Comparison of ENCODE assay signal across 8 cellular contexts in genomic region chr9:137277329-137278041, GRCh38. TPM values are rescaled to one million over a fixed set of nuclear protein-coding genes. Genes with fewer than 3 reads are reported as not detected.
DNase-seq lines count a peak whose midpoint lies in the region; ATAC-seq and TF ChIP-seq lines count a peak whose summit lies in the region.

Gene TOR4A, plus strand, starts transcription at chr9:137277726. Its CDS starts 964 bp downstream, at chr9:137278690.

- no peak within 1 kb of the TSS for H2AFZ ChIP-seq in HCT116 (ENCODE audit: low read depth, low read length, poor library complexity, severe bottlenecking)

- no TSS peak for BruUV-seq in HCT116 (replicated peaks; lab: Mats Ljungman, UMichigan)

- CTCF ChIA-PET in HCT116 (lab: Charles Lee): interaction anchor here (0.8 to 2.0 kb wide), 3 partner anchors 9 to 24 kb away, joined by 3 to 18 read pairs (median 4); partner anchors contain the start of gene NRARP

- H3K36me3 ChIP-seq in HCT116 (ENCODE audit: control insufficient read depth in 1 of 2, insufficient read depth in 2 of 2, low read length in 2 of 2) (peaks cover 0 to 20% of the 10 kb centered on the region in 2 experiments; a peak in 2 of 4 replicates), right atrium auricular region (peaks cover 9% of the 10 kb centered on the region), rectal smooth muscle tissue (ENCODE audit: control insufficient read depth, insufficient read depth, low read length) (peaks cover 12% of the 10 kb centered on the region)

- H3K9me3 ChIP-seq in HCT116 (ENCODE audit: control insufficient read depth in 1 of 2, insufficient read depth in 1 of 2, low read depth in 1 of 2, low read length in 2 of 2) (no peaks in the 10 kb centered on the region), right atrium auricular region (no peaks in the 10 kb centered on the region)

- H3K9ac ChIP-seq in HCT116 (ENCODE audit: low read length): peak within 1 kb of the TSS; percentile 84
- peak within 1 kb of the TSS; percentile 88 for H3K9ac ChIP-seq in rectal smooth muscle tissue (ENCODE audit: low read length)

- no peaks in the 10 kb centered on the region for H4K20me1 ChIP-seq in HCT116 (ENCODE audit: insufficient read depth)

- H3K4me1 ChIP-seq in HCT116 (ENCODE audit: control insufficient read depth in 1 of 2, insufficient read depth in 2 of 2, low read length in 2 of 2) (peaks cover 31 to 46% of the 10 kb centered on the region in 2 experiments), right atrium auricular region (peaks cover 0 to 64% of the 10 kb centered on the region in 2 donors), rectal smooth muscle tissue (ENCODE audit: control insufficient read depth, insufficient read depth, low read length) (peaks cover 5% of the 10 kb centered on the region)

- TF ChIP-seq CTCF in HCT116 (IDR thresholded peaks at IDR 0.05 in 2 of 3, conservative IDR thresholded peaks at IDR 0.05 in 1 of 3; ENCODE audit: borderline replicate concordance in 1 of 3, insufficient read depth in 1 of 3, low read depth in 2 of 3, low read length in 2 of 3) (peak in 2 of 3 experiments; percentile 47 to 58; a peak in 4 of 6 replicates), right atrium auricular region (IDR thresholded peaks at IDR 0.05) (peak in 1 of 2 donors; percentile 16)

- peak within 1 kb of the TSS; percentile 80 to 90 for H3K4me3 ChIP-seq in HCT116 (replicated peaks in 1 of 2; ENCODE audit: low read depth in 1 of 2, low read length in 2 of 2)
- peak within 1 kb of the TSS; percentile 33 to 54 for H3K4me3 ChIP-seq in right atrium auricular region
- peak within 1 kb of the TSS; percentile 72 for H3K4me3 ChIP-seq in rectal smooth muscle tissue (ENCODE audit: low read length)

- peaks cover 34% of the 10 kb centered on the region for H3K79me2 ChIP-seq in HCT116 (ENCODE audit: insufficient read depth, low read length)

- no peaks in the 10 kb centered on the region for H3K27me3 ChIP-seq in HCT116 (ENCODE audit: insufficient read depth, low read length)
- H3K27me3 ChIP-seq in right atrium auricular region: no peaks in the 10 kb centered on the region
- no peaks in the 10 kb centered on the region for H3K27me3 ChIP-seq in rectal smooth muscle tissue (ENCODE audit: control insufficient read depth, insufficient read depth, low read length)

- peak; percentile 31 for TF ChIP-seq POLR2A in HCT116 (IDR thresholded peaks at IDR 0.05; ENCODE audit: borderline replicate concordance, extremely low read depth, insufficient read depth, insufficient read length)

- H3K4me2 ChIP-seq in HCT116 (ENCODE audit: low read length): peak within 1 kb of the TSS; percentile 85

- intact Hi-C loops in HCT116 (cut with micrococcal nuclease): no loop called here

- RAD21 ChIA-PET in HCT116 (lab: Charles Lee; ENCODE audit: low non-redundant PET in 1 of 2, low total read pairs in 2 of 2, uncharacterized antibody in 2 of 2, unreplicated experiment in 2 of 2): interaction anchor here (0.5 to 1.4 kb wide), 2 partner anchors 9 to 145 kb away, joined by 3 to 6 read pairs; partner anchors contain the start of genes EXD3 (in 1 of the 2) and NOXA1 (in 1 of the 2)

- ATAC-seq in HCT116: peak; percentile 86
- ATAC-seq in HG03469 (IDR thresholded peaks at IDR 0.05; ENCODE audit: unreplicated experiment): no peak

- peak; percentile 82 for DNase-seq in activated CD8-positive, alpha-beta memory T cell treated with anti-CD3 and anti-CD28 coated beads, Interleukin-2, amount 50 U/mL, for 48 hours
- DNase-seq in activated CD8-positive, alpha-beta memory T cell treated with anti-CD3 and anti-CD28 coated beads, Interleukin-2, amount 50 U/mL, for 4 hours: no peak
- DNase-seq in HCT116 (ENCODE audit: low read depth, low spot score) (peak; percentile 80), NCI-H226 (peak; percentile 94), amniotic stem cell (lab: John Stamatoyannopoulos, UW) (peak; percentile 88), right atrium auricular region (ENCODE audit: low spot score) (peak; percentile 88)

- POLR2A ChIA-PET in HCT116 (lab: Charles Lee): interaction anchor here (0.7 to 1.7 kb wide), 8 partner anchors 10 to 150 kb away, joined by 3 to 14 read pairs (median 4); partner anchors contain the start of genes NELFB, RNF208 and TUBB4B

- H3K9me2 ChIP-seq in HCT116 (ENCODE audit: insufficient read depth): no peaks in the 10 kb centered on the region

- TF ChIP-seq RAD21 in HCT116 (IDR thresholded peaks at IDR 0.05; ENCODE audit: low read depth): no peak

- H3K27ac ChIP-seq in HCT116 (ENCODE audit: low read depth, low read length): peak within 1 kb of the TSS; percentile 96
- H3K27ac ChIP-seq in right atrium auricular region: peak within 1 kb of the TSS; percentile 83 to 94
- H3K27ac ChIP-seq in rectal smooth muscle tissue (ENCODE audit: low read depth, low read length): peak within 1 kb of the TSS; percentile 24

TF ChIP-seq in HCT116, 20 proteins besides CTCF, POLR2A, EP300 and RAD21:
- TF ChIP-seq CBX3 (IDR thresholded peaks at IDR 0.05; ENCODE audit: low read depth) (no peak), SP1 (IDR thresholded peaks at IDR 0.05; ENCODE audit: low read depth) (no peak), TCF7L2 (IDR thresholded peaks at IDR 0.05; ENCODE audit: borderline replicate concordance, extremely low read depth, insufficient read depth, insufficient read length) (no peak), YY1 (IDR thresholded peaks at IDR 0.05; ENCODE audit: extremely low read depth, insufficient replicate concordance, low read depth, low read length) (peak; percentile 9), ZBTB33 (IDR thresholded peaks at IDR 0.05; ENCODE audit: extremely low read depth, insufficient replicate concordance, low read length) (no peak), ZFX (IDR thresholded peaks at IDR 0.05) (peak; percentile 88), POLR2AphosphoS5 (IDR thresholded peaks at IDR 0.05; ENCODE audit: low read depth, low read length) (peak; percentile 97), REST (IDR thresholded peaks at IDR 0.05; ENCODE audit: low read depth) (no peak)

RNA-seq across cellular contexts. Expression of gene TOR4A, which starts in this region (rescaled TPM):
- 34.0 TPM for total RNA-seq in HCT116 (2021; ENCODE audit: unreplicated experiment)
- 21.6 and 22.8 TPM in 2 replicates for polyA plus RNA-seq in HCT116 (2012)
- total RNA-seq in right atrium auricular region: 10 to 100 TPM in 1 of 2 donors, 1 to 10 TPM in 1; 9.4 to 16.8 TPM

Comparison
In these comparisons a context has a peak if more than half of its experiments do, and no peak if none do; other contexts are left out.
1. H3K27ac ChIP-seq: peak in every context shown above with its lines; median percentile 96 in HCT116; 88 in right atrium auricular region; 24 in rectal smooth muscle tissue.